9 cellular contexts compared by ENCODE assay signal in the genomic region with DNA sequence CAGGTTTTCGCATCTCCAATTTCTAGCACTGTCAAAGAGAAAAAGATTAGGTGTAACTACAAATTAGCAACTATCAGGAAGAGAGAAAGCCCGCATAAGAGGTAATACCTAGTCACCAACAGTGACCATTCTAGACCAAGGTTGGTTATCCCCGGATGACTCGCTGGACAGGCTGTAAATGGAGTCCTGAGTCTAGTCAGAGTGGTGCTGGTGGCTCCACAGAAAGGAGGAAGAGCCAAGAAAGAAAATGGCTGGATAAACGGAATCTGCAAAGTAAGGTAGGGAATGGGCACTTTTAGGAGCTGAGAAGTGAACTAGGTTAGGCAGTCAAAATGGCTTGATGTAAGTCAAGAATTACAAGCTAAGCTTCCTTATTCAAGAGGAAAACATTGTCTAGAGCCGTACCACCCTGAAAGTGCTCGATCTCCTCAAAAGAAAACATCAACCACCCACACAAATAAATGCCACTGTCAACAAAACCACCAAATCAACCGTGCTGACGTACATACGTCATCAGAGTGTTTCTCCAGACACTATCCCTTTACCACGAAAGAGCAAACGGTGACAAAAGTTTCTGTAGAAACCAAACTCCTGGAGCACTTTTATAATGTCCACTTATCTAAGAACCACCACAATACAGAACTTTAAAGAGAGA. TPM values are rescaled to one million over a fixed set of nuclear protein-coding genes. Genes with fewer than 3 reads are reported as not detected.
DNase-seq lines count a peak whose midpoint lies in the region; ATAC-seq and TF ChIP-seq lines count a peak whose summit lies in the region.
"Had no signal": no experiment of that assay in that cellular context is flagged by ENCODE, and none has a peak within 500 bp of the region (broad histone marks: within the 10 kb centered on the region; RNA-seq: fewer than 3 reads in every experiment).

No MANE protein-coding gene starts in this region.

- H3K4me1 ChIP-seq in ES-I3 (ENCODE audit: insufficient read depth, low read length) (peaks cover 11% of the 10 kb centered on the region), Peyer's patch (peaks cover 0 to 47% (median 2%) of the 10 kb centered on the region in 4 donors)

- peak overlapping the region; percentile 97 for H3K4me3 Mint-ChIP-seq in neural crest cell

- WGBS in lower leg skin, 2 donors: 59 to 65% methylated on average over 12 of the region's 12 CpGs

- no peaks in the 10 kb centered on the region for H3K27me3 ChIP-seq in Peyer's patch

- H3K27ac ChIP-seq in Peyer's patch: peak overlapping the region in 3 of 4 donors; percentile 96 to 98 (median 96)

- peak overlapping the region; percentile 54 for H3K27ac Mint-ChIP-seq in neural crest cell (ENCODE audit: unreplicated experiment)

- TF ChIP-seq CTCF in Peyer's patch (IDR thresholded peaks at IDR 0.05) (no peak), neural crest cell (conservative IDR thresholded peaks at IDR 0.05) (no peak), lower leg skin (IDR thresholded peaks at IDR 0.05) (no peak)

- H3K4me1 Mint-ChIP-seq in neural crest cell: peaks cover 50% of the 10 kb centered on the region

- H3K9ac ChIP-seq in ES-I3 (ENCODE audit: low read depth, low read length): peak overlapping the region; percentile 78

- H3K9me3 Mint-ChIP-seq in neural crest cell: no peaks in the 10 kb centered on the region

- H3K9me3 ChIP-seq in ES-I3 (ENCODE audit: control insufficient read depth, insufficient read depth, low read length) (no peaks in the 10 kb centered on the region), Peyer's patch (no peaks in the 10 kb centered on the region)

- H3K4me3 ChIP-seq in Peyer's patch: peak overlapping the region in 3 of 4 donors; percentile 77 to 97 (median 89)
- H3K4me3 ChIP-seq in lower leg skin (ENCODE audit: low read depth, poor library complexity, severe bottlenecking): no peak overlapping the region

- no peak for TF ChIP-seq POLR2A in Peyer's patch (IDR thresholded peaks at IDR 0.05)
- no peak for TF ChIP-seq POLR2A in lower leg skin (IDR thresholded peaks at IDR 0.05)

- ATAC-seq in HG03432 (IDR thresholded peaks at IDR 0.05; ENCODE audit: unreplicated experiment): no peak

- H3K36me3 Mint-ChIP-seq in neural crest cell (ENCODE audit: low read depth): peaks cover 2% of the 10 kb centered on the region

- intact Hi-C loops in lower leg skin (cut with DNase I; ENCODE audit: low total_unique reads): no loop called here

- no peaks in the 10 kb centered on the region; the same call in 1 of the 2 replicates for H3K36me3 ChIP-seq in ES-I3 (ENCODE audit: insufficient read depth, low read length)
- H3K36me3 ChIP-seq in Peyer's patch: no peaks in the 10 kb centered on the region

- H3K27me3 Mint-ChIP-seq in neural crest cell (ENCODE audit: low read depth): peaks cover 7% of the 10 kb centered on the region

- no peak for DNase-seq in Peyer's patch
- peak; percentile 29 for DNase-seq in dermis blood vessel endothelial cell
- no peak for DNase-seq in neural crest cell (ENCODE audit: low read depth, low spot score)
- no peak for DNase-seq in lower leg skin (ENCODE audit: low spot score in 2 of 2)
- DNase-seq in DMS153 (lab: John Stamatoyannopoulos, UW): no peak
- DNase-seq in germinal center (ENCODE audit: low spot score): no peak

RNA-seq across cellular contexts. Expression of a gene that starts 2.2 kb away (rescaled TPM):
- 10 to 100 TPM; 29.1 to 60.2 (median 36.0) TPM for total RNA-seq in Peyer's patch
- total RNA-seq in dermis blood vessel endothelial cell: 70.8 and 143 TPM in 2 replicates
- 126 and 127 TPM in 2 replicates for total RNA-seq in neural crest cell
- total RNA-seq in lower leg skin: 10 to 100 TPM; 38.6 to 55.3 (median 52.0) TPM

RNA-seq across cellular contexts. Expression of a gene that starts 28.3 kb away (rescaled TPM):
- total RNA-seq in Peyer's patch (10 to 100 TPM in 3 of 4 donors, 1 to 10 TPM in 1; 4.7 to 48.8 (median 16.7) TPM), dermis blood vessel endothelial cell (1.0 and 3.6 TPM in 2 replicates), neural crest cell (10.1 and 12.4 TPM in 2 replicates), lower leg skin (10 to 100 TPM in 1 of 4 donors, 1 to 10 TPM in 3; 4.1 to 12.9 (median 5.2) TPM)

RNA-seq across cellular contexts. Expression of a gene that starts 51.5 kb away (rescaled TPM):
- total RNA-seq in Peyer's patch (not detected), dermis blood vessel endothelial cell (not detected in 2 replicates), neural crest cell (not detected in 2 replicates), lower leg skin (not detected)
- total RNA-seq: subcutaneous adipose tissue had no signal
